21 cellular contexts compared by ENCODE assay signal in the genomic region with DNA sequence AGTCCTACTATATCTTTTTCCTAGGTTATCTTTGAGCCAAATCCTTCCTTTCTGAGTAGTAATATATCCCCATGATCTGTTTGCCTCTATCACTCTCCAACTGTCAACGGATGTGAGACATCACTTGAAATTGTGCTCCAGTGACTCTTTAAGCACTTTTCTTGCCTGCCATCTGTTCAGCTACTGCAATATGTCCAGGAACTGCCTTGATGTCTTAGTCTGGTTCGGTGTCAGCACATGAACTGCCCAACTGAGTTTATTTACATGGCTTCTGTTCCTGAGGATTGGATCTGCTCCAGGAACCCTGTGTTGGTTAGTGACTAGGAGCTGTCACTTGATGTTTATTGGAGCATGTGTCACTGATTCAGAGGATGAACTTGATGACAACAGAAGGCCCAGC.
DNase-seq lines count a peak whose midpoint lies in the region; TF ChIP-seq lines count a peak whose summit lies in the region.
"Had no signal": no experiment of that assay in that cellular context is flagged by ENCODE, and none has a peak within 500 bp of the region (broad histone marks: within the 10 kb centered on the region; RNA-seq: fewer than 3 reads in every experiment).

No MANE protein-coding gene starts in this region.

- H3K9me3 ChIP-seq in thyroid gland: no peaks in the 10 kb centered on the region
- H3K9me3 ChIP-seq: psoas muscle had no signal

- no peak overlapping the region for H3K27ac ChIP-seq in thyroid gland
- H3K27ac ChIP-seq: psoas muscle had no signal

- DNase-seq in NCI-H345 (lab: John Stamatoyannopoulos, UW) (peak; percentile 31), NCI-H345 treated with DMSO at 0.1 percent for 48 hours (lab: John Stamatoyannopoulos, UW; ENCODE audit: unreplicated experiment) (no peak), NCI-H2171 (lab: John Stamatoyannopoulos, UW) (peak; percentile 76), cerebellar cortex (ENCODE audit: low spot score) (peak; percentile 98), thyroid gland (peak; percentile 2 to 8), anterior cingulate cortex (lab: John Stamatoyannopoulos, UW) (no peak), D341Med (ENCODE audit: low spot score) (no peak)
- no peak for DNase-seq in activated naive CD4-positive, alpha-beta T cell treated with Interleukin-2 at 50 U/mL for 16 hours
- DNase-seq: activated B cell treated with CpG ODN at 0.5 μM for 24 hours; activated CD4-positive, alpha-beta T cell treated with anti-CD3 and anti-CD28 coated beads, Interleukin-2, amount 50 U/mL, for 4 hours; activated CD8-positive, alpha-beta memory T cell treated with anti-CD3 and anti-CD28 coated beads, Interleukin-2, amount 50 U/mL, for 4 hours; activated naive CD8-positive, alpha-beta T cell treated with anti-CD3 and anti-CD28 coated beads for 36 hours; CD8-positive, alpha-beta T cell; central memory CD4-positive, alpha-beta T cell; Kasumi-1; left cardiac atrium; NCI-H1048; NCI-H2081; psoas muscle; T1000 had no signal

- WGBS in thyroid gland, 2 donors: 37 to 61% methylated on average over 2 of the region's 2 CpGs

- no peaks in the 10 kb centered on the region for H3K4me1 ChIP-seq in thyroid gland
- H3K4me1 ChIP-seq: psoas muscle had no signal

- intact Hi-C loops in thyroid gland (cut with DNase I): no loop called here

- H3K36me3 ChIP-seq in thyroid gland: no peaks in the 10 kb centered on the region

- H3K4me3 ChIP-seq in thyroid gland (replicated peaks in 1 of 3): no peak overlapping the region
- H3K4me3 ChIP-seq: dorsolateral prefrontal cortex, psoas muscle had no signal

- TF ChIP-seq POLR2A in thyroid gland (IDR thresholded peaks at IDR 0.05): no peak

- TF ChIP-seq CTCF in thyroid gland (IDR thresholded peaks at IDR 0.05): no peak

- H3K27me3 ChIP-seq in thyroid gland: no peaks in the 10 kb centered on the region
- H3K27me3 ChIP-seq: dorsolateral prefrontal cortex had no signal

Comparison
In these comparisons a context has a peak if more than half of its experiments do, and no peak if none do; other contexts are left out.
1. DNase-seq: peak in NCI-H345 (single experiment), NCI-H2171 (single experiment), cerebellar cortex (single experiment) and thyroid gland (2 of 2); none in NCI-H345 treated with DMSO at 0.1 percent for 48 hours (single experiment), anterior cingulate cortex (0 of 58), activated naive CD4-positive, alpha-beta T cell treated with Interleukin-2 at 50 U/mL for 16 hours (single experiment) and D341Med (single experiment).